ENCODE assay signal across 8 cellular contexts in the genomic region with DNA sequence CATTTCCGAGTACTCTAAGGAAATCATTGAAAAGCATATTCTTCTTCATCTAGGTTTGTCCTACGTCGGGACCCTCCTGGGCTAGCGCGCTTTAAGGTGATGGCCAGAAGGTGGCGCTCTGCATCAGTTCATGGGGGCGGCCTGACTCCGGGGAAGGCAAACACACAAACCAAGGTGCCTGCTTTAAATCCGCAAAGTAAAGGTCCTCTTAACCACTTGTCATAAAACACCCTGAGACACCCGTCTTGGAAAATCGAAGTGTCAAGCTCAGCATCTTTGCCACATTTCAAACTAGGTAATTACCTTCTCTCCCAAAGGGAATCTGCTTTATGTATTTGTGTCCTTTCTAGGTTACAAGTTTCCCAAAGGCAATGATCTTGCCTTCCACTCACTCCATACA. TPM values are rescaled to one million over a fixed set of nuclear protein-coding genes. Genes with fewer than 3 reads are reported as not detected.
DNase-seq lines count a peak whose midpoint lies in the region; ATAC-seq and TF ChIP-seq lines count a peak whose summit lies in the region.

No MANE protein-coding gene starts in this region.

- H3K18ac ChIP-seq in mesenchymal stem cell (ENCODE audit: low read depth in 1 of 2, low read length in 2 of 2): no peak overlapping the region

- peaks cover 2% of the 10 kb centered on the region for H3K4me1 ChIP-seq in mesenchymal stem cell (ENCODE audit: control insufficient read depth, insufficient read depth, low read depth, low read length)

- H3K4ac ChIP-seq in mesenchymal stem cell (ENCODE audit: low read depth in 1 of 2, low read length in 2 of 2): no peak overlapping the region

- H3K79me1 ChIP-seq in mesenchymal stem cell (replicated peaks; ENCODE audit: low read length, poor library complexity, severe bottlenecking): no peaks in the 10 kb centered on the region

- no peak overlapping the region for H2BK15ac ChIP-seq in mesenchymal stem cell (ENCODE audit: low read depth, poor library complexity, severe bottlenecking)

- TF ChIP-seq CTCF in GM12873 (IDR thresholded peaks at IDR 0.05; ENCODE audit: insufficient read depth, low read depth, low read length, missing control alignments): peak; percentile 89

- ATAC-seq in HG03442 (IDR thresholded peaks at IDR 0.05; ENCODE audit: unreplicated experiment) (peak; percentile 57), HG02763 (IDR thresholded peaks at IDR 0.05; ENCODE audit: unreplicated experiment) (no peak)

- no peak overlapping the region for H3K23ac ChIP-seq in mesenchymal stem cell (ENCODE audit: low read length in 2 of 2)

- no peak overlapping the region for H2BK120ac ChIP-seq in mesenchymal stem cell (ENCODE audit: low read depth, low read length)

- no peak overlapping the region for H3K9ac ChIP-seq in mesenchymal stem cell (ENCODE audit: low read length)

- no peak overlapping the region for H3K14ac ChIP-seq in mesenchymal stem cell (ENCODE audit: low read length in 2 of 2)

- no peak overlapping the region for H3K4me2 ChIP-seq in mesenchymal stem cell (ENCODE audit: low read length, poor library complexity, severe bottlenecking)

- H2BK12ac ChIP-seq in mesenchymal stem cell (ENCODE audit: low read length in 2 of 2): no peak overlapping the region

- no peak overlapping the region for H4K91ac ChIP-seq in mesenchymal stem cell (ENCODE audit: low read length)

- no peak overlapping the region for H2AFZ ChIP-seq in mesenchymal stem cell (ENCODE audit: low read depth, low read length)

- H4K8ac ChIP-seq in mesenchymal stem cell (ENCODE audit: low read length): no peak overlapping the region

- H3K36me3 ChIP-seq in mesenchymal stem cell (ENCODE audit: control insufficient read depth in 1 of 2, insufficient read depth in 2 of 2, low read depth in 1 of 2, low read length in 2 of 2): no peaks in the 10 kb centered on the region

- H2BK5ac ChIP-seq in mesenchymal stem cell (ENCODE audit: low read depth, low read length, poor library complexity, severe bottlenecking): no peak overlapping the region

- 5% methylated on average over 10 of the region's 11 CpGs for WGBS in mesenchymal stem cell

- H3K9me3 ChIP-seq in mesenchymal stem cell (ENCODE audit: control insufficient read depth, low read length): no peaks in the 10 kb centered on the region

- no peak overlapping the region for H2AK5ac ChIP-seq in mesenchymal stem cell (ENCODE audit: low read length, severe bottlenecking)

- peak; percentile 60 for DNase-seq in NCI-H526 treated with DMSO at 0.1 percent for 48 hours (lab: John Stamatoyannopoulos, UW)
- DNase-seq in activated CD4-positive, alpha-beta T cell treated with anti-CD3 and anti-CD28 coated beads, Interleukin-2, amount 50 U/mL, for 48 hours: peak; percentile 78 to 84
- peak; percentile 86 for DNase-seq in ecto neural progenitor cell (ENCODE audit: low spot score)
- peak; percentile 57 for DNase-seq in mesenchymal stem cell
- peak; percentile 50 to 52 for DNase-seq in stimulated activated CD8-positive, alpha-beta memory T cell treated with anti-CD3 and anti-CD28 coated beads, Interleukin-15, amount 100 ng/mL, for 48 hours (ENCODE audit: low read depth in 2 of 2)

- H3K4me3 ChIP-seq in mesenchymal stem cell (ENCODE audit: insufficient read depth in 1 of 2, low read depth in 1 of 2, low read length in 2 of 2): no peak overlapping the region

- no peak overlapping the region for H3K27ac ChIP-seq in mesenchymal stem cell (ENCODE audit: low read length, poor library complexity, severe bottlenecking)

- peaks cover 63 to 90% of the 10 kb centered on the region in 2 experiments for H3K27me3 ChIP-seq in mesenchymal stem cell (ENCODE audit: control insufficient read depth in 1 of 2, insufficient read depth in 1 of 2, low read length in 2 of 2)

RNA-seq across cellular contexts. Expression of a gene that starts 34.0 kb away (rescaled TPM):
- polyA plus RNA-seq in mesenchymal stem cell (2013, experiment 1 of 2): 0.26 TPM
- polyA plus RNA-seq in mesenchymal stem cell (2013, experiment 2 of 2): 0.34 TPM
